In genomic region chr3:22537560-22537959, GRCh38 we compare ENCODE assay signal across 19 cellular contexts.
DNase-seq lines count a peak whose midpoint lies in the region; TF ChIP-seq lines count a peak whose summit lies in the region.
"Had no signal": no experiment of that assay in that cellular context is flagged by ENCODE, and none has a peak within 500 bp of the region (broad histone marks: within the 10 kb centered on the region; RNA-seq: fewer than 3 reads in every experiment).

No MANE protein-coding gene starts in this region.

- no peak overlapping the region for H3K9ac ChIP-seq in endodermal cell (ENCODE audit: extremely low read depth, low read length, poor library complexity, severe bottlenecking)
- no peak overlapping the region for H3K9ac ChIP-seq in neural progenitor cell
- H3K9ac ChIP-seq: BLaER1 had no signal

- no peak overlapping the region for H2AFZ ChIP-seq in neural progenitor cell (replicated peaks)

- 75% methylated on average over 1 of the region's 1 CpG; no CpG with 5 or more reads in 1 of the 2 experiments for WGBS in endodermal cell (ENCODE audit: insufficient coverage in 1 of 2, insufficient read length in 1 of 2), 2 experiments

- H3K79me2 ChIP-seq in neural progenitor cell (ENCODE audit: low read depth), result no peaks in the 10 kb centered on the region

- H3K36me3 Mint-ChIP-seq in endodermal cell (ENCODE audit: low read depth), result no peaks in the 10 kb centered on the region
- no peaks in the 10 kb centered on the region for H3K36me3 Mint-ChIP-seq in neural progenitor cell
- H3K36me3 Mint-ChIP-seq: CD14-positive monocyte; CD4-positive, alpha-beta memory T cell; CD4-positive, CD25-positive, alpha-beta regulatory T cell; CD8-positive, alpha-beta memory T cell had no signal

- TF ChIP-seq CTCF in choroid plexus epithelial cell (conservative IDR thresholded peaks at IDR 0.05; ENCODE audit: low read depth, low read length) (no peak), endodermal cell (conservative IDR thresholded peaks at IDR 0.05) (no peak), neural progenitor cell (IDR thresholded peaks at IDR 0.05) (no peak)

- peaks cover 3% of the 10 kb centered on the region for H3F3A ChIP-seq in neural progenitor cell (ENCODE audit: low read depth)

- H3K27me3 ChIP-seq in endodermal cell (ENCODE audit: control insufficient read depth, insufficient read depth, low read length, poor library complexity, severe bottlenecking), result no peaks in the 10 kb centered on the region
- no peaks in the 10 kb centered on the region for H3K27me3 ChIP-seq in neural progenitor cell
- no peaks in the 10 kb centered on the region for H3K27me3 ChIP-seq in effector memory CD4-positive, alpha-beta T cell (replicated peaks; ENCODE audit: control insufficient read depth, insufficient read depth, low read length, poor library complexity, severe bottlenecking)
- H3K27me3 ChIP-seq: BE2C, BLaER1 had no signal

- H4K20me1 ChIP-seq in neural progenitor cell (ENCODE audit: low read depth), result no peaks in the 10 kb centered on the region
- H4K20me1 ChIP-seq: BLaER1 had no signal

- no peaks in the 10 kb centered on the region for H3K9me3 Mint-ChIP-seq in endodermal cell
- H3K9me3 Mint-ChIP-seq in neural progenitor cell, result no peaks in the 10 kb centered on the region

- H3K27me3 Mint-ChIP-seq in endodermal cell (ENCODE audit: insufficient read depth), result no peaks in the 10 kb centered on the region
- H3K27me3 Mint-ChIP-seq in neural progenitor cell (ENCODE audit: insufficient read depth, low read depth), result no peaks in the 10 kb centered on the region
- H3K27me3 Mint-ChIP-seq: CD4-positive, alpha-beta memory T cell; CD4-positive, CD25-positive, alpha-beta regulatory T cell had no signal

- DNase-seq in choroid plexus epithelial cell (ENCODE audit: low read depth) (peak; percentile 3), endodermal cell (no peak), neural progenitor cell (ENCODE audit: low spot score) (no peak)
- DNase-seq in effector memory CD4-positive, alpha-beta T cell, result no peak
- DNase-seq: 8988T; ACHN; BE2C; CD4-positive, alpha-beta memory T cell; CD4-positive, CD25-positive, alpha-beta regulatory T cell; CD8-positive, alpha-beta memory T cell; COR-L47; DMS 273 treated with DMSO at 0.1 percent for 48 hours; DMS153; DMS53; DMS79; GF-D8 had no signal

- H3K9me3 ChIP-seq in endodermal cell (ENCODE audit: control insufficient read depth, low read length) (no peaks in the 10 kb centered on the region), neural progenitor cell (ENCODE audit: low read depth) (no peaks in the 10 kb centered on the region)
- H3K9me3 ChIP-seq in effector memory CD4-positive, alpha-beta T cell (ENCODE audit: control insufficient read depth, low read length), result no peaks in the 10 kb centered on the region
- H3K9me3 ChIP-seq: BE2C, BLaER1 had no signal

- no peak for TF ChIP-seq RAD21 in Ishikawa (IDR thresholded peaks at IDR 0.05; ENCODE audit: low read depth)

- H3K36me3 ChIP-seq in endodermal cell (ENCODE audit: control insufficient read depth, insufficient read depth, low read length) (no peaks in the 10 kb centered on the region), neural progenitor cell (no peaks in the 10 kb centered on the region)
- H3K36me3 ChIP-seq in effector memory CD4-positive, alpha-beta T cell (ENCODE audit: control insufficient read depth, insufficient read depth, low read length), result no peaks in the 10 kb centered on the region
- H3K36me3 ChIP-seq: BE2C, BLaER1 had no signal

- TF ChIP-seq EP300 in Ishikawa (IDR thresholded peaks at IDR 0.05; ENCODE audit: borderline replicate concordance), result no peak

- H3K4me3 ChIP-seq in choroid plexus epithelial cell (ENCODE audit: low read depth, low read length) (no peak overlapping the region), endodermal cell (ENCODE audit: low read length) (no peak overlapping the region), neural progenitor cell (no peak overlapping the region)
- no peak overlapping the region for H3K4me3 ChIP-seq in effector memory CD4-positive, alpha-beta T cell (ENCODE audit: insufficient read depth, low read depth, low read length, poor library complexity, severe bottlenecking)
- H3K4me3 ChIP-seq: BLaER1 had no signal

- H3K4me1 ChIP-seq in endodermal cell (ENCODE audit: control insufficient read depth, insufficient read depth, low read length), result peaks cover 4% of the 10 kb centered on the region
- H3K4me1 ChIP-seq in neural progenitor cell, result no peaks in the 10 kb centered on the region
- H3K4me1 ChIP-seq in effector memory CD4-positive, alpha-beta T cell (ENCODE audit: control insufficient read depth, insufficient read depth, low read length, poor library complexity, severe bottlenecking), result no peaks in the 10 kb centered on the region
- H3K4me1 ChIP-seq: BE2C, BLaER1 had no signal

- no peak overlapping the region for H3K27ac Mint-ChIP-seq in endodermal cell
- H3K27ac Mint-ChIP-seq in neural progenitor cell, result no peak overlapping the region
- H3K27ac Mint-ChIP-seq: CD14-positive monocyte; CD4-positive, alpha-beta memory T cell; CD4-positive, CD25-positive, alpha-beta regulatory T cell; CD8-positive, alpha-beta memory T cell had no signal

- H3K4me1 Mint-ChIP-seq in endodermal cell, result peaks cover 5% of the 10 kb centered on the region
- H3K4me1 Mint-ChIP-seq in neural progenitor cell, result peaks cover 6% of the 10 kb centered on the region
- H3K4me1 Mint-ChIP-seq: CD14-positive monocyte; CD4-positive, alpha-beta memory T cell; CD4-positive, CD25-positive, alpha-beta regulatory T cell; CD8-positive, alpha-beta memory T cell had no signal

- H3K4me2 ChIP-seq in neural progenitor cell, result no peak overlapping the region
- H3K4me2 ChIP-seq: BLaER1 had no signal

- H3K27ac ChIP-seq in endodermal cell (ENCODE audit: low read depth, low read length) (no peak overlapping the region), neural progenitor cell (no peak overlapping the region)
- no peak overlapping the region for H3K27ac ChIP-seq in effector memory CD4-positive, alpha-beta T cell (ENCODE audit: insufficient read depth, low read length, poor library complexity, severe bottlenecking)
- H3K27ac ChIP-seq: BLaER1 had no signal

- H3K4me3 Mint-ChIP-seq in endodermal cell (no peak overlapping the region), neural progenitor cell (no peak overlapping the region)
- H3K4me3 Mint-ChIP-seq: CD14-positive monocyte; CD4-positive, alpha-beta memory T cell; CD4-positive, CD25-positive, alpha-beta regulatory T cell; CD8-positive, alpha-beta memory T cell had no signal

TF ChIP-seq in Ishikawa, 13 proteins besides CTCF, POLR2A, EP300 and RAD21:
- peak; percentile 63 for TF ChIP-seq REST (IDR thresholded peaks at IDR 0.05; ENCODE audit: low read depth)
- TF ChIP-seq MAX (IDR thresholded peaks at IDR 0.05), result no peak
